ENCODE assay signal across 8 cellular contexts in genomic region chr4:176376032-176376614, GRCh38. TPM values are rescaled to one million over a fixed set of nuclear protein-coding genes. Genes with fewer than 3 reads are reported as not detected.
DNase-seq lines count a peak whose midpoint lies in the region; ATAC-seq, FAIRE-seq and TF ChIP-seq lines count a peak whose summit lies in the region.

No MANE protein-coding gene starts in this region.

- DNase-seq in D721Med (ENCODE audit: insufficient read length, low spot score) (no peak), HL-60 (ENCODE audit: low read depth in 1 of 2, low spot score in 1 of 2) (no peak), adrenal gland (no peak), medulla oblongata (ENCODE audit: extremely low spot score) (peak; percentile 50), OCI-M2 (lab: John Stamatoyannopoulos, UW; ENCODE audit: unreplicated experiment) (no peak), NCI-H2029 (lab: John Stamatoyannopoulos, UW) (no peak)
- no peak for DNase-seq in activated CD4-positive, alpha-beta T cell treated with anti-CD3 and anti-CD28 coated beads for 48 hours

- peak; percentile 60 for FAIRE-seq in D721Med (lab: Jason Lieb, UNC)

- no peak for TF ChIP-seq POLR2A in adrenal gland (IDR thresholded peaks at IDR 0.05)

- no peaks in the 10 kb centered on the region for H3K4me1 ChIP-seq in adrenal gland (replicated peaks in 1 of 2)

- no peaks in the 10 kb centered on the region for H3K9me3 ChIP-seq in adrenal gland (replicated peaks in 1 of 3)

- intact Hi-C loops in adrenal gland (cut with DNase I): loop anchor here in 1 of 2 donors (5.0 kb wide), 1 partner anchor 671 kb away; no protein-coding TSS in a partner anchor

- ATAC-seq in GM21576 (IDR thresholded peaks at IDR 0.05; ENCODE audit: unreplicated experiment): no peak

- TF ChIP-seq CTCF in D721Med (IDR thresholded peaks at IDR 0.05; ENCODE audit: insufficient read depth, missing control alignments): peak; percentile 57
- TF ChIP-seq CTCF in HL-60 (IDR thresholded peaks at IDR 0.05; ENCODE audit: insufficient read depth, low read length): peak; percentile 21
- peak; percentile 18 to 65 (median 48) for TF ChIP-seq CTCF in adrenal gland (IDR thresholded peaks at IDR 0.05)

- no peaks in the 10 kb centered on the region for H3K36me3 ChIP-seq in adrenal gland (replicated peaks in 1 of 2)

- H3K4me3 ChIP-seq in HL-60 (replicated peaks; ENCODE audit: insufficient read depth, low read length) (no peak overlapping the region), adrenal gland (no peak overlapping the region)

- WGBS in adrenal gland, 4 donors: 3 to 6% (median 4%) methylated on average over 2 of the region's 2 CpGs

- H3K27ac ChIP-seq in HL-60 (replicated peaks) (no peak overlapping the region), adrenal gland (no peak overlapping the region)

- H3K27me3 ChIP-seq in HL-60 (ENCODE audit: insufficient read depth, poor library complexity, severe bottlenecking) (no peaks in the 10 kb centered on the region), adrenal gland (no peaks in the 10 kb centered on the region)

RNA-seq across cellular contexts. Expression of gene SPCS3, which starts 56.4 kb away (rescaled TPM):
- 100 to 1,000 TPM in 2 of 8 donors, 10 to 100 TPM in 6; 23.0 to 144 (median 55.2) TPM for total RNA-seq in adrenal gland
- 10 to 100 TPM in 2 of 3 donors, 1 to 10 TPM in 1; 8.4 to 69.8 (median 13.5) TPM for polyA plus RNA-seq in adrenal gland
